Comparison of ENCODE assay signal across 12 cellular contexts in genomic region chr3:100023150-100023549, GRCh38.
DNase-seq lines count a peak whose midpoint lies in the region; ATAC-seq, FAIRE-seq and TF ChIP-seq lines count a peak whose summit lies in the region.
"Had no signal": no experiment of that assay in that cellular context is flagged by ENCODE, and none has a peak within 500 bp of the region (broad histone marks: within the 10 kb centered on the region; RNA-seq: fewer than 3 reads in every experiment).

No MANE protein-coding gene starts in this region.

- DNase-seq in AG10803 (ENCODE audit: low read depth) (peak; percentile 93), GM04503 (ENCODE audit: low read depth) (peak; percentile 85), RCC 7860 (ENCODE audit: low spot score) (peak; percentile 82), glomerular visceral epithelial cell (ENCODE audit: extremely low spot score) (peak; percentile 94), SKM-1 treated with dmso at 0.1 percent for 144 hours (lab: John Stamatoyannopoulos, UW; ENCODE audit: unreplicated experiment) (no peak)
- no peak for DNase-seq in stimulated activated CD4-positive, alpha-beta T cell treated with anti-CD3 and anti-CD28 coated beads, Interleukin-2, amount 100 ng/mL, for 24 hours
- no peak for DNase-seq in activated naive CD4-positive, alpha-beta T cell treated with Interleukin-2 at 50 U/mL for 16 hours
- DNase-seq: amygdala; pancreas; stimulated activated naive CD8-positive, alpha-beta T cell treated with anti-CD3 and anti-CD28 coated beads, Interleukin-15, amount 100 ng/mL, for 72 hours had no signal

- TF ChIP-seq CTCF in AG10803 (conservative IDR thresholded peaks at IDR 0.05; ENCODE audit: low read length), result no peak

- H3K4me3 ChIP-seq in AG10803 (ENCODE audit: low read length), result no peak overlapping the region
- H3K4me3 ChIP-seq: BLaER1 treated with 17β-estradiol and CSF1 and Interleukin-3, amounts not matched to agents 10 nM and 100 nM; pancreas had no signal

- ATAC-seq in GM21737 (IDR thresholded peaks at IDR 0.05; ENCODE audit: unreplicated experiment), result no peak
- ATAC-seq: stimulated activated naive CD8-positive, alpha-beta T cell treated with anti-CD3 and anti-CD28 coated beads, Interleukin-15, amount 100 ng/mL, for 72 hours had no signal

- FAIRE-seq in RCC 7860 (lab: Jason Lieb, UNC), result peak; percentile 61
- FAIRE-seq: pancreas had no signal

Comparison
In these comparisons a context has a peak if more than half of its experiments do, and no peak if none do; other contexts are left out.
1. DNase-seq: peak in AG10803 (single experiment), GM04503 (single experiment), RCC 7860 (single experiment) and glomerular visceral epithelial cell (single experiment); none in stimulated activated CD4-positive, alpha-beta T cell treated with anti-CD3 and anti-CD28 coated beads, Interleukin-2, amount 100 ng/mL, for 24 hours (0 of 2), SKM-1 treated with dmso at 0.1 percent for 144 hours (single experiment) and activated naive CD4-positive, alpha-beta T cell treated with Interleukin-2 at 50 U/mL for 16 hours (single experiment).